Comparison of ENCODE assay signal across 22 cellular contexts in the genomic region with DNA sequence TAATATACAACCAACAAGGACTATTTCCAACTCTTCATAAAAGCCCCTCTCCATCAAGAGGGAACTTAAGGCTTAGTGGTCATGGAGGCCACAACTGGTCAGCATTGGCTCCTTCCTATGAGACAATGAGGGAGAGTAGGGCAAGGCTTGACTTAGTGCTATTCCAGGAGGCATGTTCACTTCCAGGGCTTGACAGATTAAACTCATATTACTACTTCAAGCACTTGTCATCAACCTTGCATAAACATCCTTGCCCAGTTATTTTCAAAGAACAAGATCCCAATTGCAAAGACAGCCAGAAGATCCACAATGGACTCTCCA.
A peak's percentile ranks its signal among the peaks of the same experiment; 100 is the strongest.
DNase-seq lines count a peak whose midpoint lies in the region; ATAC-seq, FAIRE-seq and TF ChIP-seq lines count a peak whose summit lies in the region.
"Had no signal": no experiment of that assay in that cellular context is flagged by ENCODE, and none has a peak within 500 bp of the region (broad histone marks: within the 10 kb centered on the region; RNA-seq: fewer than 3 reads in every experiment).

No MANE protein-coding gene starts in this region.

- no peaks in the 10 kb centered on the region for H4K20me1 ChIP-seq in KMS-11 (ENCODE audit: insufficient read depth)
- H4K20me1 ChIP-seq: BLaER1 had no signal

- peak overlapping the region; percentile 47 to 50; a peak in 3 of 6 replicates for H3K27ac ChIP-seq in A549
- H3K27ac ChIP-seq in KMS-11, result no peak overlapping the region
- H3K27ac ChIP-seq in RWPE2 (ENCODE audit: poor library complexity, severe bottlenecking), result no peak overlapping the region
- H3K27ac ChIP-seq: BLaER1, C4-2B had no signal

- H3K79me2 ChIP-seq in KMS-11 (ENCODE audit: insufficient read depth, low read depth), result no peaks in the 10 kb centered on the region

- TF ChIP-seq CTCF in A549 (IDR thresholded peaks at IDR 0.05) (no peak), KMS-11 (conservative IDR thresholded peaks at IDR 0.05; ENCODE audit: low read depth, low read length) (no peak), RWPE2 (IDR thresholded peaks at IDR 0.05; ENCODE audit: poor library complexity, severe bottlenecking) (no peak)

- no peak overlapping the region for H3K9ac ChIP-seq in KMS-11
- H3K9ac ChIP-seq: BLaER1 had no signal

- no peak for TF ChIP-seq RAD21 in A549 (conservative IDR thresholded peaks at IDR 0.05 in 1 of 2, IDR thresholded peaks at IDR 0.05 in 1 of 2)

- POLR2A ChIA-PET in A549 (lab: Yijun Ruan, JAX), result no interaction called here

- H3K36me3 ChIP-seq in KMS-11 (ENCODE audit: insufficient read depth) (no peaks in the 10 kb centered on the region), RWPE2 (ENCODE audit: low read depth) (no peaks in the 10 kb centered on the region)
- H3K36me3 ChIP-seq: BLaER1, HAP-1 had no signal

- no peak overlapping the region for H2AFZ ChIP-seq in KMS-11 (ENCODE audit: low read depth)

- no peak overlapping the region for H3K4me3 ChIP-seq in A549
- no peak overlapping the region for H3K4me3 ChIP-seq in KMS-11 (IDR thresholded peaks at IDR 0.05; ENCODE audit: insufficient read depth, low read depth, low read length)
- no peak overlapping the region for H3K4me3 ChIP-seq in RWPE2 (ENCODE audit: severe bottlenecking)
- H3K4me3 ChIP-seq: BLaER1, HAP-1 had no signal

- CTCF ChIA-PET in A549 (lab: Yijun Ruan, JAX), result no interaction called here

- DNase-seq in A549 (ENCODE audit: low read depth in 1 of 2, low spot score in 1 of 2) (no peak), RWPE2 (ENCODE audit: low spot score) (no peak), NCI-H146 (lab: John Stamatoyannopoulos, UW) (no peak), GM03348 (ENCODE audit: low spot score) (no peak)
- DNase-seq in stimulated activated CD4-positive, alpha-beta T cell treated with anti-CD3 and anti-CD28 coated beads, Interleukin-4, amount 100 ng/mL, for 24 hours, result no peak
- DNase-seq: Caco-2; CD4-positive, CD25-positive, alpha-beta regulatory T cell; CD8-positive, alpha-beta T cell; DMS 273 treated with DMSO at 0.1 percent for 48 hours; DMS79; EL; GDM1; GOT3; HFFc6 had no signal

- ATAC-seq in A549 (peak; percentile 35 to 70; a peak in 4 of 6 replicates), RWPE2 (ENCODE audit: low read depth) (0 out of 3 replicates have a peak, but pooled peaks have one; percentile 10)
- ATAC-seq: CD8-positive, alpha-beta T cell had no signal

- H3K4me2 ChIP-seq in A549 (peak overlapping the region; percentile 83), KMS-11 (peak overlapping the region; percentile 12; the same call in 1 of the 2 replicates)
- H3K4me2 ChIP-seq: BLaER1 had no signal

- H3K9me3 ChIP-seq in A549 (0 out of 3 replicates have a peak, but pooled peaks cover 2% of the 10 kb centered on the region), RWPE2 (ENCODE audit: severe bottlenecking) (no peaks in the 10 kb centered on the region)
- H3K9me3 ChIP-seq: Caco-2, HAP-1 had no signal

- no peak for TF ChIP-seq POLR2A in A549 (IDR thresholded peaks at IDR 0.05; ENCODE audit: low read length)

- TF ChIP-seq EP300 in A549 (IDR thresholded peaks at IDR 0.05), result no peak

- FAIRE-seq in A549 (lab: Jason Lieb, UNC), result no peak
- FAIRE-seq: D721Med, GM12891, GM18507, H54 had no signal

- H3K4me1 ChIP-seq in A549, result peaks cover 19% of the 10 kb centered on the region
- H3K4me1 ChIP-seq in KMS-11 (ENCODE audit: low read depth, poor library complexity, severe bottlenecking), result peaks cover 40% of the 10 kb centered on the region
- peaks cover 10% of the 10 kb centered on the region for H3K4me1 ChIP-seq in RWPE2 (ENCODE audit: insufficient read depth, poor library complexity, severe bottlenecking)
- H3K4me1 ChIP-seq: BLaER1, Caco-2, HAP-1 had no signal

- H3K27me3 ChIP-seq in KMS-11 (ENCODE audit: insufficient read depth, low read depth), result no peaks in the 10 kb centered on the region
- no peaks in the 10 kb centered on the region for H3K27me3 ChIP-seq in RWPE2 (ENCODE audit: insufficient read depth, poor library complexity, severe bottlenecking)
- H3K27me3 ChIP-seq: BLaER1 had no signal

TF ChIP-seq in A549, 52 proteins besides CTCF, POLR2A, EP300 and RAD21:
- TF ChIP-seq RNF2 (IDR thresholded peaks at IDR 0.05; ENCODE audit: borderline replicate concordance, low read depth) (no peak), HEYL (CRISPR knock-in tag; IDR thresholded peaks at IDR 0.05) (no peak), NR3C1 (IDR thresholded peaks at IDR 0.05) (no peak)

Comparison
In these comparisons a context has a peak if more than half of its experiments do, and no peak if none do; other contexts are left out.
1. H3K27ac ChIP-seq: peak in A549 (2 of 2); none in KMS-11 (single experiment) and RWPE2 (single experiment).